Comparison of ENCODE assay signal across 8 cellular contexts in the genomic region with DNA sequence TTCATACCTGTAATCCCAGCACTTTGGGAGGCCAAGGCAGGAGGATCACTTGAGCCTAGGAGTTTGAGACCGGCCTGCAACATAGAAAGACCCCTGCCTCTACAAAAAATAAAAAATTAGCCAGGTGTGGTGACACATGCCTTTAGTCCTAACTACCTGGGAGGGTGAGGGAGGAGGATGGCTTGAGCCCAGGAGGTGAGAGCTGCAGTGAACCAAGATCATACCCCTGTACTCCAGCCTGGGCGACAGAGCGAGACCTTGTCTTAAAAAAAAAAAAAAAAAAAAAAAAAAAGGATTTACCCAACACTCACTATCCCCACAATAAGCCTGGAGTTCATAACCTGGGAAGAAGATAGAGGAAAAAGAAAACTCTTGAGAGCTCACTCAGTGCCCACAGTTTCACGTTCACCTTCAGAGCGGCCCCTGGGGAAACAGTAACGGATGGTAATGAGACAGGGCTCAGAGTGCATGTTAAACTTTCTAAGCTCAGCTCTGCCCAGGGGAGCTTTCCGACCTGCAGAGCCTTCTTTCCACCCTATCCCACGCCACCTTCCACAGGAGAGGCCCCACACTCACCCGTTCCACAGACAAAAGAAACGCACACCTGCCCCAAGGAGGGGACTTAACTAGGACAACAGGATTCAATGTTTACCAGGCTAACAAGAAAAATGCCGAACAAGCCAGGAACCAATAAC.
A peak's percentile ranks its signal among the peaks of the same experiment; 100 is the strongest.
DNase-seq lines count a peak whose midpoint lies in the region; ATAC-seq, FAIRE-seq and TF ChIP-seq lines count a peak whose summit lies in the region.
"Had no signal": no experiment of that assay in that cellular context is flagged by ENCODE, and none has a peak within 500 bp of the region (broad histone marks: within the 10 kb centered on the region; RNA-seq: fewer than 3 reads in every experiment).

No MANE protein-coding gene starts in this region.

- peak; percentile 39 for FAIRE-seq in GM19239 (lab: Jason Lieb, UNC)

- TF ChIP-seq POLR2A in gastroesophageal sphincter (IDR thresholded peaks at IDR 0.05) = no peak

- peak overlapping the region; percentile 57 to 85 (median 80) for H3K27ac ChIP-seq in gastroesophageal sphincter

- H3K36me3 Mint-ChIP-seq in T-cell = peaks cover 24% of the 10 kb centered on the region
- H3K36me3 Mint-ChIP-seq in stimulated activated memory B cell treated with anti-CD40 and anti-IgM and Interleukin-4, amounts not matched to agents 10 μg/mL and 1 μg/mL and 100 μg/mL, for 72 hours = peaks cover 24% of the 10 kb centered on the region

- no peak for TF ChIP-seq CTCF in gastroesophageal sphincter (IDR thresholded peaks at IDR 0.05)

- H3K4me1 ChIP-seq in gastroesophageal sphincter = peaks cover 16 to 100% (median 75%) of the 10 kb centered on the region in 3 donors

- no peaks in the 10 kb centered on the region for H3K27me3 ChIP-seq in gastroesophageal sphincter

- H3K4me3 ChIP-seq in gastroesophageal sphincter = peak overlapping the region in 1 of 2 donors; percentile 20

- H3K9me3 Mint-ChIP-seq in T-cell = no peaks in the 10 kb centered on the region
- no peaks in the 10 kb centered on the region for H3K9me3 Mint-ChIP-seq in stimulated activated memory B cell treated with anti-CD40 and anti-IgM and Interleukin-4, amounts not matched to agents 10 μg/mL and 1 μg/mL and 100 μg/mL, for 72 hours

- peak overlapping the region; percentile 89 to 92 for H3K27ac Mint-ChIP-seq in T-cell
- H3K27ac Mint-ChIP-seq in stimulated activated memory B cell treated with anti-CD40 and anti-IgM and Interleukin-4, amounts not matched to agents 10 μg/mL and 1 μg/mL and 100 μg/mL, for 72 hours = peak overlapping the region; percentile 65

- DNase-seq in GM19239 (ENCODE audit: insufficient read length, low spot score) = no peak
- DNase-seq in T-cell = no peak
- DNase-seq in DMS53 (lab: John Stamatoyannopoulos, UW) = no peak
- DNase-seq: GDM1 had no signal

- peaks cover 83 to 95% (median 89%) of the 10 kb centered on the region in 3 donors for H3K4me1 Mint-ChIP-seq in T-cell
- H3K4me1 Mint-ChIP-seq in stimulated activated memory B cell treated with anti-CD40 and anti-IgM and Interleukin-4, amounts not matched to agents 10 μg/mL and 1 μg/mL and 100 μg/mL, for 72 hours = peaks cover 68% of the 10 kb centered on the region

- POLR2A ChIA-PET in T-cell (lab: Charles Lee) = interaction anchor here in 1 of 2 donors (0.6 kb wide), 1 partner anchor 46 kb away, joined by 10 read pairs; no protein-coding TSS in a partner anchor

- no peak for TF ChIP-seq EP300 in gastroesophageal sphincter (IDR thresholded peaks at IDR 0.05)

- no peaks in the 10 kb centered on the region for H3K9me3 ChIP-seq in gastroesophageal sphincter

- no peaks in the 10 kb centered on the region for H3K27me3 Mint-ChIP-seq in T-cell
- H3K27me3 Mint-ChIP-seq in stimulated activated memory B cell treated with anti-CD40 and anti-IgM and Interleukin-4, amounts not matched to agents 10 μg/mL and 1 μg/mL and 100 μg/mL, for 72 hours = no peaks in the 10 kb centered on the region

- whole genome bisulfite sequencing in gastroesophageal sphincter (ENCODE audit: low coverage in 1 of 2), 2 donors = 79 to 81% methylated on average over 4 to 5 of the region's 11 CpGs

- ATAC-seq in T-cell (replicated peaks in 1 of 4) = no peak
- no peak for ATAC-seq in gastroesophageal sphincter
- ATAC-seq in stimulated activated memory B cell treated with anti-CD40 and anti-IgM and Interleukin-4, amounts not matched to agents 10 μg/mL and 1 μg/mL and 100 μg/mL, for 72 hours = peak; percentile 64
- ATAC-seq in GM21423 (IDR thresholded peaks at IDR 0.05; ENCODE audit: unreplicated experiment) = no peak
- ATAC-seq in GM18867 (IDR thresholded peaks at IDR 0.05; ENCODE audit: unreplicated experiment) = no peak

- no peaks in the 10 kb centered on the region for H3K36me3 ChIP-seq in gastroesophageal sphincter

- peak overlapping the region; percentile 29 to 62 (median 50) for H3K4me3 Mint-ChIP-seq in T-cell
- peak overlapping the region; percentile 0 for H3K4me3 Mint-ChIP-seq in stimulated activated memory B cell treated with anti-CD40 and anti-IgM and Interleukin-4, amounts not matched to agents 10 μg/mL and 1 μg/mL and 100 μg/mL, for 72 hours

- CTCF ChIA-PET in T-cell (lab: Charles Lee) = interaction anchor here in 1 of 2 donors (0.6 to 3.7 kb wide), 5 partner anchors 11 to 124 kb away, joined by 3 to 28 read pairs (median 4); no protein-coding TSS in a partner anchor
